In genomic region chr12:57864811-57865751, GRCh38 we compare ENCODE assay signal across 8 cellular contexts. TPM values are rescaled to one million over a fixed set of nuclear protein-coding genes. Genes with fewer than 3 reads are reported as not detected.
DNase-seq lines count a peak whose midpoint lies in the region; ATAC-seq and TF ChIP-seq lines count a peak whose summit lies in the region.

No MANE protein-coding gene starts in this region.

- peak overlapping the region; percentile 35 for H3K4me3 ChIP-seq in colonic mucosa

- peak overlapping the region; percentile 81 for H3K27ac ChIP-seq in colonic mucosa

- intact Hi-C loops in colonic mucosa (cut with DNase I) = no loop called here

- H3K27me3 ChIP-seq in colonic mucosa = no peaks in the 10 kb centered on the region

- no peaks in the 10 kb centered on the region for H3K9me3 ChIP-seq in colonic mucosa

- H3K9ac ChIP-seq in colonic mucosa (ENCODE audit: low read depth in 2 of 2, low read length in 2 of 2) = peak overlapping the region; percentile 67 to 75

- no peaks in the 10 kb centered on the region for H3K36me3 ChIP-seq in colonic mucosa

- ATAC-seq in GM21515 (IDR thresholded peaks at IDR 0.05; ENCODE audit: unreplicated experiment) = peak; percentile 75

- H3K4me1 ChIP-seq in colonic mucosa = no peaks in the 10 kb centered on the region

- DNase-seq in COLO829 (ENCODE audit: low spot score) = peak; percentile 69
- peak; percentile 87 for DNase-seq in HuH-7.5 (ENCODE audit: low spot score)
- peak; percentile 47 for DNase-seq in activated CD4-positive, alpha-beta T cell treated with anti-CD3 and anti-CD28 coated beads for 1 hour
- DNase-seq in colonic mucosa = peak; percentile 78
- peak; percentile 85 for DNase-seq in left kidney (ENCODE audit: low read depth, low spot score)
- DNase-seq in stimulated activated CD4-positive, alpha-beta T cell treated with anti-CD3 and anti-CD28 coated beads, Interleukin-4, amount 100 ng/mL, for 1 hour = peak; percentile 68
- DNase-seq in NCI-H1417 treated with DMSO at 0.1 percent for 48 hours (lab: John Stamatoyannopoulos, UW) = no peak

- no peak for TF ChIP-seq CTCF in colonic mucosa (IDR thresholded peaks at IDR 0.05)

RNA-seq across cellular contexts. Expression of gene CTDSP2, which starts 18.6 kb away (rescaled TPM):
- total RNA-seq in colonic mucosa = 100 to 1,000 TPM; 131 to 200 TPM

RNA-seq across cellular contexts. Expression of gene AVIL, which starts 46.5 kb away (rescaled TPM):
- total RNA-seq in colonic mucosa = 1 to 10 TPM; 5.1 to 8.1 TPM
